Comparison of ENCODE assay signal across 37 cellular contexts in the genomic region with DNA sequence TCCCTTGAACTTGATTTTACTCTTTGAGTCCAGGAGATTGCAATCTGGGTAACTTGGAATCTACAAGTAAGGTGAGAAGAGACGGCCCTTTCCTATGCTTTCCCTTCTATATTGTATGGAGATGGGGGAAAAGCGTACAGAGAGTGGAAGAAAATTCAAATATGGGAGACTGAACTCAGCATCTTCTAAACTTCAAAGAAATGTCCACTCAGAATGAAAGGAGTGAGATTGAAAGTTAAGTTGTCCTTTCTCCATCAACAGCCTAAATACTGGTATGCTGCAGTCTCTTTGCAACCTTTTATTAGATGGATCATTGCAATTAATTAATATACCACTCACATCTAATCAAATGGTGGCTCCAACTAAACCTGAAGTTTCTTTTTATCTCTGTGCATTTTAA.
"Had no signal": no experiment of that assay in that cellular context is flagged by ENCODE, and none has a peak within 500 bp of the region (broad histone marks: within the 10 kb centered on the region; RNA-seq: fewer than 3 reads in every experiment).

No MANE protein-coding gene starts in this region.

- H3K27me3 ChIP-seq: body of pancreas, brain microvascular endothelial cell, breast epithelium had no signal

- H3K27ac ChIP-seq: adrenal gland, body of pancreas, brain microvascular endothelial cell, breast epithelium, VCaP had no signal

- H3K27ac Mint-ChIP-seq: activated B cell treated with CpG ODN at 0.5 μM for 24 hours; activated CD4-positive, alpha-beta memory T cell treated with anti-CD3 and anti-CD28 coated beads for 36 hours; activated CD4-positive, alpha-beta T cell treated with anti-CD3 and anti-CD28 coated beads, Interleukin-2, amount 10 ng/mL, durations not matched to agents 24 days and 14 days; activated CD8-positive, alpha-beta T cell treated with anti-CD3 and anti-CD28 coated beads for 36 hours; activated naive CD4-positive, alpha-beta T cell treated with anti-CD3 and anti-CD28 coated beads for 36 hours; activated naive CD4-positive, alpha-beta T cell treated with anti-CD3 and anti-CD28 coated beads, Interleukin-2, amount 50 U/mL, for 72 hours; activated naive CD8-positive, alpha-beta T cell treated with anti-CD3 and anti-CD28 coated beads for 36 hours; activated T-cell treated with anti-CD3 and anti-CD28 coated beads, Interleukin-2, amount 50 U/mL, for 72 hours; activated T-helper 1 cell treated with anti-CD3 and anti-CD28 coated beads, Interleukin-12 subunit alpha, Interleukin-12 subunit beta, Interleukin-2, Interleukin-4 antibody, amounts not matched to agents 30 ng/mL and 10 ng/mL and 1 ng/mL, durations not matched to agents 14 hours and 24 hours and 36 hours; activated T-helper 17 cell treated with anti-CD3 and anti-CD28 coated beads, Interleukin-2, amount 50 U/mL, for 72 hours; T-helper 1 cell treated with Interleukin-12 subunit alpha and Interleukin-12 subunit beta and Interleukin-4 antibody, amounts not matched to agents 30 μg/mL and 1 μg/mL, for 36 hours; T-helper 2 cell treated with Interferon-gamma antibody and Interleukin-4, amounts not matched to agents 5 μg/mL and 100 μg/mL, for 36 hours had no signal

- H3K36me3 ChIP-seq: adrenal gland, brain microvascular endothelial cell, breast epithelium had no signal

- H3K36me3 Mint-ChIP-seq: activated CD4-positive, alpha-beta memory T cell treated with anti-CD3 and anti-CD28 coated beads for 36 hours; activated naive CD4-positive, alpha-beta T cell treated with anti-CD3 and anti-CD28 coated beads, Interleukin-2, amount 50 U/mL, for 72 hours; activated naive CD8-positive, alpha-beta T cell treated with anti-CD3 and anti-CD28 coated beads for 36 hours had no signal

- H3K9me3 Mint-ChIP-seq: activated B cell treated with CpG ODN at 0.5 μM for 24 hours; activated CD4-positive, alpha-beta memory T cell treated with anti-CD3 and anti-CD28 coated beads for 36 hours; activated CD4-positive, alpha-beta T cell treated with anti-CD3 and anti-CD28 coated beads, Interleukin-2, amount 10 ng/mL, durations not matched to agents 24 days and 14 days; activated CD8-positive, alpha-beta T cell treated with anti-CD3 and anti-CD28 coated beads for 36 hours; activated naive CD4-positive, alpha-beta T cell treated with anti-CD3 and anti-CD28 coated beads for 36 hours; activated naive CD4-positive, alpha-beta T cell treated with anti-CD3 and anti-CD28 coated beads, Interleukin-2, amount 50 U/mL, for 72 hours; activated naive CD8-positive, alpha-beta T cell treated with anti-CD3 and anti-CD28 coated beads for 36 hours; activated T-cell treated with anti-CD3 and anti-CD28 coated beads, Interleukin-2, amount 50 U/mL, for 4 hours; activated T-cell treated with anti-CD3 and anti-CD28 coated beads, Interleukin-2, amount 50 U/mL, for 72 hours; activated T-helper 1 cell treated with anti-CD3 and anti-CD28 coated beads, Interleukin-12 subunit alpha, Interleukin-12 subunit beta, Interleukin-2, Interleukin-4 antibody, amounts not matched to agents 30 ng/mL and 10 ng/mL and 1 ng/mL, durations not matched to agents 14 hours and 24 hours and 36 hours; activated T-helper 17 cell treated with anti-CD3 and anti-CD28 coated beads, Interleukin-2, amount 50 U/mL, for 72 hours; T-helper 1 cell treated with Interleukin-12 subunit alpha and Interleukin-12 subunit beta and Interleukin-4 antibody, amounts not matched to agents 30 μg/mL and 1 μg/mL, for 36 hours; T-helper 2 cell treated with Interferon-gamma antibody and Interleukin-4, amounts not matched to agents 5 μg/mL and 100 μg/mL, for 36 hours had no signal

- H3K9me3 ChIP-seq: adrenal gland, body of pancreas, breast epithelium had no signal

- H3K4me3 Mint-ChIP-seq: activated B cell treated with CpG ODN at 0.5 μM for 24 hours; activated CD4-positive, alpha-beta memory T cell treated with anti-CD3 and anti-CD28 coated beads for 36 hours; activated CD4-positive, alpha-beta T cell treated with anti-CD3 and anti-CD28 coated beads, Interleukin-2, amount 10 ng/mL, durations not matched to agents 24 days and 14 days; activated CD8-positive, alpha-beta T cell treated with anti-CD3 and anti-CD28 coated beads for 36 hours; activated naive CD4-positive, alpha-beta T cell treated with anti-CD3 and anti-CD28 coated beads for 36 hours; activated naive CD8-positive, alpha-beta T cell treated with anti-CD3 and anti-CD28 coated beads for 36 hours; activated T-cell treated with anti-CD3 and anti-CD28 coated beads, Interleukin-2, amount 50 U/mL, for 4 hours; activated T-cell treated with anti-CD3 and anti-CD28 coated beads, Interleukin-2, amount 50 U/mL, for 72 hours; activated T-helper 1 cell treated with anti-CD3 and anti-CD28 coated beads, Interleukin-12 subunit alpha, Interleukin-12 subunit beta, Interleukin-2, Interleukin-4 antibody, amounts not matched to agents 30 ng/mL and 10 ng/mL and 1 ng/mL, durations not matched to agents 14 hours and 24 hours and 36 hours; activated T-helper 17 cell treated with anti-CD3 and anti-CD28 coated beads, Interleukin-2, amount 50 U/mL, for 72 hours; T-helper 1 cell treated with Interleukin-12 subunit alpha and Interleukin-12 subunit beta and Interleukin-4 antibody, amounts not matched to agents 30 μg/mL and 1 μg/mL, for 36 hours; T-helper 2 cell treated with Interferon-gamma antibody and Interleukin-4, amounts not matched to agents 5 μg/mL and 100 μg/mL, for 36 hours had no signal

- ATAC-seq: activated CD8-positive, alpha-beta T cell treated with anti-CD3 and anti-CD28 coated beads for 36 hours; activated naive CD4-positive, alpha-beta T cell treated with anti-CD3 and anti-CD28 coated beads, Interleukin-2, amount 50 U/mL, for 72 hours; activated T-cell treated with anti-CD3 and anti-CD28 coated beads, Interleukin-2, amount 50 U/mL, for 4 hours; activated T-cell treated with anti-CD3 and anti-CD28 coated beads, Interleukin-2, amount 50 U/mL, for 72 hours; activated T-helper 17 cell treated with anti-CD3 and anti-CD28 coated beads, Interleukin-2, amount 50 U/mL, for 72 hours; body of pancreas had no signal

- H3K4me3 ChIP-seq: adrenal gland, body of pancreas, breast epithelium had no signal

- H3K4me1 ChIP-seq: adrenal gland, body of pancreas, breast epithelium had no signal

- DNase-seq: activated B cell treated with CpG ODN at 0.5 μM for 24 hours; activated CD4-positive, alpha-beta memory T cell treated with anti-CD3 and anti-CD28 coated beads for 36 hours; activated CD4-positive, alpha-beta T cell treated with anti-CD3 and anti-CD28 coated beads for 4 hours; activated CD4-positive, alpha-beta T cell treated with anti-CD3 and anti-CD28 coated beads, Interleukin-2, amount 10 ng/mL, durations not matched to agents 24 days and 14 days; activated CD4-positive, alpha-beta T cell treated with anti-CD3 and anti-CD28 coated beads, Interleukin-2, amount 50 U/mL, for 1 hour; activated CD4-positive, alpha-beta T cell treated with anti-CD3 and anti-CD28 coated beads, Interleukin-2, amount 50 U/mL, for 4 hours; activated CD4-positive, CD25-positive, alpha-beta regulatory T cell treated with anti-CD3 and anti-CD28 coated beads, Interleukin-2, amount 50 U/mL, for 72 hours; activated CD8-positive, alpha-beta memory T cell treated with anti-CD3 and anti-CD28 coated beads, Interleukin-2, amount 50 U/mL, for 4 hours; activated CD8-positive, alpha-beta T cell treated with anti-CD3 and anti-CD28 coated beads for 36 hours; activated effector memory CD4-positive, alpha-beta T cell treated with anti-CD3 and anti-CD28 coated beads, Interleukin-2, amount 50 U/mL, for 16 hours; activated gamma-delta T cell treated with Interleukin-2 at 50 U/mL for 16 hours; activated naive CD4-positive, alpha-beta T cell; activated naive CD4-positive, alpha-beta T cell treated with anti-CD3 and anti-CD28 coated beads for 36 hours; activated naive CD4-positive, alpha-beta T cell treated with anti-CD3 and anti-CD28 coated beads, Interleukin-2, amount 50 U/mL, for 16 hours; activated naive CD8-positive, alpha-beta T cell treated with anti-CD3 and anti-CD28 coated beads for 36 hours; activated T-cell treated with anti-CD3 and anti-CD28 coated beads for 4 hours; activated T-cell treated with anti-CD3 and anti-CD28 coated beads, Interleukin-2, amount 50 U/mL, for 1 hour; activated T-cell treated with anti-CD3 and anti-CD28 coated beads, Interleukin-2, amount 50 U/mL, for 4 hours; activated T-cell treated with anti-CD3 and anti-CD28 coated beads, Interleukin-2, amount 50 U/mL, for 72 hours; adrenal gland; amniotic stem cell; aorta; body of pancreas; brain microvascular endothelial cell; central memory CD4-positive, alpha-beta T cell; T-helper 1 cell; T-helper 2 cell; T-helper 9 cell had no signal

- H3K4me1 Mint-ChIP-seq: activated B cell treated with CpG ODN at 0.5 μM for 24 hours; activated CD4-positive, alpha-beta T cell treated with anti-CD3 and anti-CD28 coated beads, Interleukin-2, amount 10 ng/mL, durations not matched to agents 24 days and 14 days; activated naive CD8-positive, alpha-beta T cell treated with anti-CD3 and anti-CD28 coated beads for 36 hours; activated T-helper 17 cell treated with anti-CD3 and anti-CD28 coated beads, Interleukin-2, amount 50 U/mL, for 72 hours had no signal

- FAIRE-seq: astrocyte, TTC549 had no signal
